Comparison of ENCODE assay signal across 10 cellular contexts in the genomic region with DNA sequence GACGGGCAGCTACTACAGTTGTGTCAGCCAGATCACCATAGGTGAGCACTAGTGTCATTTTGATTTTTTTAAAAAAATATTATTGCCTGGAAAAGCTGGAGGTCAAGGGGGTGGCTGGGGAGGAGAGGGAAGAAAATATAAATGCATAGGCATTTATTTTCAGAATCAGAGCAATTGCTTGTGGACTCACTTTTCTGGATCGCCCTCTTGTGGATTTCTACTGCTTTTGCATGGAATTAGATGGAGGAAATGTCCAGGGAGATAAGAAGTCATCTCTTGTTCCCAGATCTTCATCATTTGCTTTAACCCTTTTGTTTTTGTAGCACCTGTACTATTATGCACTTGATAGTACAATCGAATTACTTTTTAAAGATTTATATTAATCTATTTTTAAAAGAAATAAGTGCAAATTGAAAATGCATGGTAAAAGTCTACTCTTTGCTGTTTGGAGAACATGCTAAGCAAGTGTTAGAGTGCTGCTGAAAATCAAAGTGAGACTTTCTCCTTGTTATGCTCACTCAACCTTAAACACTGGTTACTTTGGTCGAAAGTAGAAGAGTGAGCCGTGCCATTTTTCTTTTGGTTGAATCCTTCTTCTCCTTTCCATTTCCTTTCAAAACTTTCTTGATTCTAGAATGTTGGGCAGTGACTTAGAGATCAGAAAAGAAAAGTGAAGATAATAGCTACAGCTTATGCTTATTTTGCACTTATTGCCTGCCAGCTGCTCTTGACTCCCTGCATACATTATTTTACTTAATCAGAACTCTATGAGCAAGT.
DNase-seq lines count a peak whose midpoint lies in the region; ATAC-seq, FAIRE-seq and TF ChIP-seq lines count a peak whose summit lies in the region.
"Had no signal": no experiment of that assay in that cellular context is flagged by ENCODE, and none has a peak within 500 bp of the region (broad histone marks: within the 10 kb centered on the region; RNA-seq: fewer than 3 reads in every experiment).

No MANE protein-coding gene starts in this region.

- in situ Hi-C loops in K562 (cut with MboI) = no loop called here

- H4K8ac ChIP-seq in mesenchymal stem cell (ENCODE audit: low read length) = no peak overlapping the region

- no TSS peak for BruUV-seq in K562 (replicated peaks; lab: Mats Ljungman, UMichigan)

- H3K23ac ChIP-seq in mesenchymal stem cell (ENCODE audit: low read length in 2 of 2) = no peak overlapping the region

- CTCF ChIA-PET in K562 (lab: Yijun Ruan, JAX; ENCODE audit: low intra/inter-chr PET ratio) = interaction anchor here (1.1 to 2.6 kb wide), 2 partner anchors 65 to 386 kb away, joined by 5 to 7 read pairs; no protein-coding TSS in a partner anchor

- no peak overlapping the region for H3K18ac ChIP-seq in mesenchymal stem cell (ENCODE audit: low read depth in 1 of 2, low read length in 2 of 2)

- H3K4me1 ChIP-seq in K562 (replicated peaks in 1 of 2; ENCODE audit: control insufficient read depth in 2 of 2, insufficient read depth in 2 of 2, low read length in 2 of 2) (no peaks in the 10 kb centered on the region), mesenchymal stem cell (ENCODE audit: control insufficient read depth, insufficient read depth, low read depth, low read length) (no peaks in the 10 kb centered on the region), spleen (no peaks in the 10 kb centered on the region)
- H3K4me1 ChIP-seq: parathyroid adenoma had no signal

- no peaks in the 10 kb centered on the region for H3K79me2 ChIP-seq in K562 (ENCODE audit: control insufficient read depth, insufficient read depth, low read length)
- H3K79me2 ChIP-seq: parathyroid adenoma had no signal

- intact Hi-C loops in K562 (cut with micrococcal nuclease) = loop anchor here (1.0 kb wide), 1 partner anchor 386 kb away; no protein-coding TSS in a partner anchor
- intact Hi-C loops in spleen (cut with DNase I; ENCODE audit: low total_unique reads) = no loop called here

- H3K36me3 ChIP-seq in K562 (ENCODE audit: control insufficient read depth, insufficient read depth, low read length) (no peaks in the 10 kb centered on the region), mesenchymal stem cell (ENCODE audit: control insufficient read depth in 1 of 2, insufficient read depth in 2 of 2, low read depth in 1 of 2, low read length in 2 of 2) (no peaks in the 10 kb centered on the region), spleen (no peaks in the 10 kb centered on the region)

- FAIRE-seq in K562 (lab: Jason Lieb, UNC) (peak; percentile 72), GM12892 (lab: Jason Lieb, UNC) (no peak)

- H2AFZ ChIP-seq in K562 (ENCODE audit: low read depth, low read length) (no peak overlapping the region), mesenchymal stem cell (ENCODE audit: low read depth, low read length) (no peak overlapping the region)
- H2AFZ ChIP-seq: parathyroid adenoma had no signal

- H2BK120ac ChIP-seq in mesenchymal stem cell (ENCODE audit: low read depth, low read length) = no peak overlapping the region

- peak; percentile 15 for DNase-seq in GM12864 (ENCODE audit: low read depth)
- DNase-seq in HCEC 1CT = peak; percentile 38
- peak; percentile 24 for DNase-seq in NCI-H2029 (lab: John Stamatoyannopoulos, UW)
- peak in 2 of 4 experiments; percentile 23 to 36 for DNase-seq in K562 (ENCODE audit: extremely low read depth in 1 of 4, low spot score in 3 of 4)
- peak; percentile 59 for DNase-seq in mesenchymal stem cell
- no peak for DNase-seq in activated CD4-positive, alpha-beta T cell treated with anti-CD3 and anti-CD28 coated beads for 48 hours
- no peak for DNase-seq in spleen
- no peak for DNase-seq in GM12892 (ENCODE audit: insufficient read length)
- DNase-seq: activated B cell treated with CpG ODN at 0.5 μM for 24 hours had no signal

- no peak overlapping the region for H3K27ac ChIP-seq in K562 (ENCODE audit: extremely low read depth, low read depth, low read length)
- no peak overlapping the region for H3K27ac ChIP-seq in mesenchymal stem cell (ENCODE audit: low read length, poor library complexity, severe bottlenecking)
- H3K27ac ChIP-seq in spleen = no peak overlapping the region
- H3K27ac ChIP-seq: parathyroid adenoma had no signal

- TF ChIP-seq RAD21 in K562 (CRISPR knock-in tag; conservative IDR thresholded peaks at IDR 0.05 in 1 of 2, IDR thresholded peaks at IDR 0.05 in 1 of 2) = peak; percentile 27 to 42; a peak in 3 of 4 replicates

- peak; percentile 62; the same call in 1 of the 3 replicates for ATAC-seq in K562

- H4K20me1 ChIP-seq in K562 (replicated peaks; ENCODE audit: control insufficient read depth, insufficient read depth, low read length) = no peaks in the 10 kb centered on the region

- no peak overlapping the region for H3K14ac ChIP-seq in mesenchymal stem cell (ENCODE audit: low read length in 2 of 2)

- H3K4me2 ChIP-seq in K562 (ENCODE audit: insufficient read depth, low read length) (no peak overlapping the region), mesenchymal stem cell (ENCODE audit: low read length, poor library complexity, severe bottlenecking) (no peak overlapping the region)

- TF ChIP-seq CTCF in GM12864 (IDR thresholded peaks at IDR 0.05; ENCODE audit: low read depth, low read length, missing control alignments) (peak; percentile 38), K562 (IDR thresholded peaks at IDR 0.05 in 2 of 3, conservative IDR thresholded peaks at IDR 0.05 in 1 of 3; ENCODE audit: insufficient read depth in 2 of 3, low read depth in 1 of 3, low read length in 3 of 3) (peak; percentile 49 to 56 (median 52); a peak in 5 of 6 replicates), spleen (IDR thresholded peaks at IDR 0.05 in 8 of 11, conservative IDR thresholded peaks at IDR 0.05 in 3 of 11) (peak in 5 of 11 experiments; percentile 10 to 44 (median 20))

- H3K9me3 ChIP-seq in K562 (replicated peaks; ENCODE audit: control insufficient read depth, insufficient read depth, low read depth, low read length) (no peaks in the 10 kb centered on the region), mesenchymal stem cell (ENCODE audit: control insufficient read depth, low read length) (no peaks in the 10 kb centered on the region), spleen (no peaks in the 10 kb centered on the region)

- H3K79me1 ChIP-seq in mesenchymal stem cell (replicated peaks; ENCODE audit: low read length, poor library complexity, severe bottlenecking) = no peaks in the 10 kb centered on the region

- no peak for TF ChIP-seq POLR2A in K562 (conservative IDR thresholded peaks at IDR 0.05)
- no peak for TF ChIP-seq POLR2A in spleen (IDR thresholded peaks at IDR 0.05)
- no peak for TF ChIP-seq POLR2A in GM12892 (IDR thresholded peaks at IDR 0.05; ENCODE audit: low read depth, low read length)

- H4K91ac ChIP-seq in mesenchymal stem cell (ENCODE audit: low read length) = no peak overlapping the region

- WGBS in K562 (ENCODE audit: insufficient coverage, low coverage, missing lambda C conversion rate) = 5% methylated on average over 5 of the region's 5 CpGs
- 48% methylated on average over 2 of the region's 5 CpGs for WGBS in mesenchymal stem cell
- 40 to 66% (median 45%) methylated on average over 5 of the region's 5 CpGs for WGBS in spleen, 5 donors

- H3K4me3 ChIP-seq in GM12864 (ENCODE audit: low read depth, low read length) (no peak overlapping the region), K562 (no peak overlapping the region), mesenchymal stem cell (ENCODE audit: insufficient read depth in 1 of 2, low read depth in 1 of 2, low read length in 2 of 2) (no peak overlapping the region), spleen (no peak overlapping the region)

- no peak overlapping the region for H3K4ac ChIP-seq in mesenchymal stem cell (ENCODE audit: low read depth in 1 of 2, low read length in 2 of 2)

- POLR2A ChIA-PET in K562 (lab: Yijun Ruan, JAX) = no interaction called here

- H2AK5ac ChIP-seq in mesenchymal stem cell (ENCODE audit: low read length, severe bottlenecking) = no peak overlapping the region

- no peak overlapping the region for H2BK5ac ChIP-seq in mesenchymal stem cell (ENCODE audit: low read depth, low read length, poor library complexity, severe bottlenecking)

- no peak overlapping the region for H2BK15ac ChIP-seq in mesenchymal stem cell (ENCODE audit: low read depth, poor library complexity, severe bottlenecking)

- H3K9me1 ChIP-seq in K562 (ENCODE audit: control insufficient read depth, insufficient read depth, low read length) = no peaks in the 10 kb centered on the region

- no peak overlapping the region for H2BK12ac ChIP-seq in mesenchymal stem cell (ENCODE audit: low read length in 2 of 2)

- H3K27me3 ChIP-seq in K562 (ENCODE audit: control insufficient read depth in 2 of 2, insufficient read depth in 2 of 2, low read length in 2 of 2) = no peaks in the 10 kb centered on the region
- peaks cover 15 to 26% of the 10 kb centered on the region in 2 experiments for H3K27me3 ChIP-seq in mesenchymal stem cell (ENCODE audit: control insufficient read depth in 1 of 2, insufficient read depth in 1 of 2, low read length in 2 of 2)
- H3K27me3 ChIP-seq in spleen (replicated peaks in 1 of 7) = peaks cover 0 to 23% (median 0%) of the 10 kb centered on the region in 7 donors

- no peak for TF ChIP-seq EP300 in K562 (IDR thresholded peaks at IDR 0.05; ENCODE audit: low read length)

- H3K9ac ChIP-seq in K562 (ENCODE audit: insufficient read depth in 1 of 2, low read depth in 2 of 2, low read length in 2 of 2) = no peak overlapping the region
- H3K9ac ChIP-seq in mesenchymal stem cell (ENCODE audit: low read length) = no peak overlapping the region
- H3K9ac ChIP-seq: parathyroid adenoma had no signal

TF ChIP-seq in K562, 482 proteins besides CTCF, POLR2A, EP300 and RAD21:
- TF ChIP-seq EHMT2 (IDR thresholded peaks at IDR 0.05) (no peak), HDGF (IDR thresholded peaks at IDR 0.05) (no peak), ATF7 (IDR thresholded peaks at IDR 0.05) (no peak), ZNF583 (CRISPR knock-in tag; IDR thresholded peaks at IDR 0.05) (no peak), ARNT (IDR thresholded peaks at IDR 0.05) (no peak), CREM (IDR thresholded peaks at IDR 0.05; ENCODE audit: low read depth) (no peak), RAD51 (IDR thresholded peaks at IDR 0.05; ENCODE audit: borderline replicate concordance, low read depth) (no peak), ZNF830 (CRISPR knock-in tag; IDR thresholded peaks at IDR 0.05) (no peak)

Comparison
In these comparisons a context has a peak if more than half of its experiments do, and no peak if none do; other contexts are left out.
1. DNase-seq: peak in GM12864 (single experiment), HCEC 1CT (single experiment), NCI-H2029 (single experiment) and mesenchymal stem cell (single experiment); none in activated CD4-positive, alpha-beta T cell treated with anti-CD3 and anti-CD28 coated beads for 48 hours (single experiment), spleen (single experiment) and GM12892 (single experiment).